In genomic region chr22:33476206-33476605, GRCh38 we compare ENCODE assay signal across 18 cellular contexts.
"Had no signal": no experiment of that assay in that cellular context is flagged by ENCODE, and none has a peak within 500 bp of the region (broad histone marks: within the 10 kb centered on the region; RNA-seq: fewer than 3 reads in every experiment).

No MANE protein-coding gene starts in this region.

- FAIRE-seq: endothelial cell of umbilical vein, frontal cortex, keratinocyte had no signal

- H3K9me3 ChIP-seq: ascending aorta, colonic mucosa, heart right ventricle, left ventricle myocardium inferior, stomach, vagina had no signal

- H3K4me3 Mint-ChIP-seq: activated CD4-positive, alpha-beta memory T cell treated with anti-CD3 and anti-CD28 coated beads, Interleukin-2, amount 10 ng/mL, durations not matched to agents 7 days and 5 days; activated CD4-positive, alpha-beta T cell treated with anti-CD3 and anti-CD28 coated beads for 36 hours; activated naive CD8-positive, alpha-beta T cell treated with anti-CD3 and anti-CD28 coated beads, Interleukin-2, amount 10 ng/mL, durations not matched to agents 7 days and 5 days; memory B cell; nephron progenitor cell had no signal

- H3K27ac Mint-ChIP-seq: activated CD4-positive, alpha-beta memory T cell treated with anti-CD3 and anti-CD28 coated beads, Interleukin-2, amount 10 ng/mL, durations not matched to agents 7 days and 5 days; activated CD4-positive, alpha-beta T cell treated with anti-CD3 and anti-CD28 coated beads for 36 hours; activated naive CD8-positive, alpha-beta T cell treated with anti-CD3 and anti-CD28 coated beads, Interleukin-2, amount 10 ng/mL, durations not matched to agents 7 days and 5 days; memory B cell; nephron progenitor cell had no signal

- H3K27ac ChIP-seq: ascending aorta, colonic mucosa, stomach, vagina had no signal

- H3K36me3 Mint-ChIP-seq: activated naive CD8-positive, alpha-beta T cell treated with anti-CD3 and anti-CD28 coated beads, Interleukin-2, amount 10 ng/mL, durations not matched to agents 7 days and 5 days had no signal

- H3K27me3 Mint-ChIP-seq: activated CD4-positive, alpha-beta memory T cell treated with anti-CD3 and anti-CD28 coated beads, Interleukin-2, amount 10 ng/mL, durations not matched to agents 7 days and 5 days; activated CD4-positive, alpha-beta T cell treated with anti-CD3 and anti-CD28 coated beads for 36 hours; activated naive CD8-positive, alpha-beta T cell treated with anti-CD3 and anti-CD28 coated beads, Interleukin-2, amount 10 ng/mL, durations not matched to agents 7 days and 5 days had no signal

- ATAC-seq: activated CD4-positive, alpha-beta T cell treated with anti-CD3 and anti-CD28 coated beads for 36 hours had no signal

- H3K36me3 ChIP-seq: ascending aorta, colonic mucosa, heart right ventricle, left ventricle myocardium inferior, stomach, vagina had no signal

- H3K4me3 ChIP-seq: ascending aorta, colonic mucosa, heart right ventricle, left ventricle myocardium inferior, stomach, vagina had no signal

- H3K27me3 ChIP-seq: ascending aorta, colonic mucosa, heart right ventricle, stomach, vagina had no signal

- H3K4me1 ChIP-seq: ascending aorta, colonic mucosa, vagina had no signal

- H3K9me3 Mint-ChIP-seq: nephron progenitor cell had no signal

- H3K4me1 Mint-ChIP-seq: activated CD4-positive, alpha-beta memory T cell treated with anti-CD3 and anti-CD28 coated beads, Interleukin-2, amount 10 ng/mL, durations not matched to agents 7 days and 5 days; activated CD4-positive, alpha-beta T cell treated with anti-CD3 and anti-CD28 coated beads for 36 hours; activated naive CD8-positive, alpha-beta T cell treated with anti-CD3 and anti-CD28 coated beads, Interleukin-2, amount 10 ng/mL, durations not matched to agents 7 days and 5 days had no signal

- DNase-seq: activated CD4-positive, alpha-beta memory T cell treated with anti-CD3 and anti-CD28 coated beads, Interleukin-2, amount 10 ng/mL, durations not matched to agents 7 days and 5 days; activated CD4-positive, alpha-beta T cell treated with anti-CD3 and anti-CD28 coated beads for 36 hours; activated naive CD8-positive, alpha-beta T cell treated with anti-CD3 and anti-CD28 coated beads, Interleukin-2, amount 10 ng/mL, durations not matched to agents 7 days and 5 days; activated T-cell treated with anti-CD3 and anti-CD28 coated beads, Interleukin-2, amount 50 U/mL, for 48 hours; colonic mucosa; effector CD4-positive, alpha-beta T cell; heart right ventricle; left ventricle myocardium inferior; nephron progenitor cell; stimulated activated CD4-positive, alpha-beta T cell treated with anti-CD3 and anti-CD28 coated beads, Interleukin-15, amount 100 ng/mL, for 24 hours; stimulated activated CD4-positive, alpha-beta T cell treated with anti-CD3 and anti-CD28 coated beads, Interleukin-4, amount 100 ng/mL, for 4 hours; stomach had no signal
